ENCODE assay signal across 21 cellular contexts in genomic region chr17:48901241-48901640, GRCh38.
"Had no signal": no experiment of that assay in that cellular context is flagged by ENCODE, and none has a peak within 500 bp of the region (broad histone marks: within the 10 kb centered on the region; RNA-seq: fewer than 3 reads in every experiment).

No MANE protein-coding gene starts in this region.

- H3K27ac ChIP-seq: body of pancreas, dorsolateral prefrontal cortex, thoracic aorta had no signal

- H3K4me3 ChIP-seq: body of pancreas, dorsolateral prefrontal cortex, lung, thoracic aorta had no signal

- H3K4me1 ChIP-seq: body of pancreas had no signal

- H3K27me3 ChIP-seq: body of pancreas, dorsolateral prefrontal cortex had no signal

- H3K4me3 Mint-ChIP-seq: activated B cell treated with CpG ODN at 0.5 μM for 24 hours; activated CD8-positive, alpha-beta T cell treated with anti-CD3 and anti-CD28 coated beads for 36 hours; activated T-cell treated with anti-CD3 and anti-CD28 coated beads, Interleukin-2, amount 50 U/mL, for 24 hours; nephron progenitor cell; stimulated activated naive B cell treated with anti-CD40 and anti-IgM and Interleukin-4, amounts not matched to agents 10 μg/mL and 1 μg/mL and 100 μg/mL, for 72 hours; T-helper 2 cell treated with Interferon-gamma antibody and Interleukin-4, amounts not matched to agents 5 μg/mL and 100 μg/mL, for 36 hours had no signal

- ATAC-seq: activated CD8-positive, alpha-beta T cell treated with anti-CD3 and anti-CD28 coated beads for 36 hours; body of pancreas; left lobe of liver; stimulated activated naive B cell treated with anti-CD40 and anti-IgM and Interleukin-4, amounts not matched to agents 10 μg/mL and 1 μg/mL and 100 μg/mL, for 72 hours had no signal

- H3K4me1 Mint-ChIP-seq: activated B cell treated with CpG ODN at 0.5 μM for 24 hours; stimulated activated naive B cell treated with anti-CD40 and anti-IgM and Interleukin-4, amounts not matched to agents 10 μg/mL and 1 μg/mL and 100 μg/mL, for 72 hours had no signal

- H3K9me3 ChIP-seq: body of pancreas, thoracic aorta had no signal

- DNase-seq: activated B cell treated with CpG ODN at 0.5 μM for 24 hours; activated CD4-positive, alpha-beta T cell treated with anti-CD3 and anti-CD28 coated beads for 4 hours; activated CD8-positive, alpha-beta T cell treated with anti-CD3 and anti-CD28 coated beads for 36 hours; activated naive CD4-positive, alpha-beta T cell treated with Interleukin-2 at 50 U/mL for 16 hours; activated T-cell treated with anti-CD3 and anti-CD28 coated beads, Interleukin-2, amount 50 U/mL, for 24 hours; body of pancreas; caudate nucleus; dorsolateral prefrontal cortex; kidney; nephron progenitor cell; occipital lobe; retina; stimulated activated naive B cell treated with anti-CD40 and anti-IgM and Interleukin-4, amounts not matched to agents 10 μg/mL and 1 μg/mL and 100 μg/mL, for 72 hours had no signal

- H3K27me3 Mint-ChIP-seq: activated B cell treated with CpG ODN at 0.5 μM for 24 hours; activated CD8-positive, alpha-beta T cell treated with anti-CD3 and anti-CD28 coated beads for 36 hours; activated T-cell treated with anti-CD3 and anti-CD28 coated beads, Interleukin-2, amount 50 U/mL, for 24 hours; stimulated activated naive B cell treated with anti-CD40 and anti-IgM and Interleukin-4, amounts not matched to agents 10 μg/mL and 1 μg/mL and 100 μg/mL, for 72 hours had no signal

- H3K27ac Mint-ChIP-seq: activated B cell treated with CpG ODN at 0.5 μM for 24 hours; activated CD8-positive, alpha-beta T cell treated with anti-CD3 and anti-CD28 coated beads for 36 hours; activated T-cell treated with anti-CD3 and anti-CD28 coated beads, Interleukin-2, amount 50 U/mL, for 24 hours; activated T-helper 2 cell treated with anti-CD3 and anti-CD28 coated beads, Interferon-gamma antibody, Interleukin-2, Interleukin-4, amounts not matched to agents 10 μg/mL and 5 μg/mL and 100 μg/mL, durations not matched to agents 14 hours and 24 hours and 36 hours; nephron progenitor cell; stimulated activated naive B cell treated with anti-CD40 and anti-IgM and Interleukin-4, amounts not matched to agents 10 μg/mL and 1 μg/mL and 100 μg/mL, for 72 hours; T-helper 2 cell treated with Interferon-gamma antibody and Interleukin-4, amounts not matched to agents 5 μg/mL and 100 μg/mL, for 36 hours had no signal

- H3K9me3 Mint-ChIP-seq: activated B cell treated with CpG ODN at 0.5 μM for 24 hours; activated CD8-positive, alpha-beta T cell treated with anti-CD3 and anti-CD28 coated beads for 36 hours; activated T-cell treated with anti-CD3 and anti-CD28 coated beads, Interleukin-2, amount 50 U/mL, for 24 hours; activated T-helper 2 cell treated with anti-CD3 and anti-CD28 coated beads, Interferon-gamma antibody, Interleukin-2, Interleukin-4, amounts not matched to agents 10 μg/mL and 5 μg/mL and 100 μg/mL, durations not matched to agents 14 hours and 24 hours and 36 hours; nephron progenitor cell; stimulated activated naive B cell treated with anti-CD40 and anti-IgM and Interleukin-4, amounts not matched to agents 10 μg/mL and 1 μg/mL and 100 μg/mL, for 72 hours; T-helper 2 cell treated with Interferon-gamma antibody and Interleukin-4, amounts not matched to agents 5 μg/mL and 100 μg/mL, for 36 hours had no signal

- FAIRE-seq: colon, frontal cortex, kidney, TTC549 had no signal
